15 cellular contexts compared by ENCODE assay signal in genomic region chr10:12949248-12949647, GRCh38. TPM values are rescaled to one million over a fixed set of nuclear protein-coding genes. Genes with fewer than 3 reads are reported as not detected.
A peak's percentile ranks its signal among the peaks of the same experiment; 100 is the strongest.
DNase-seq lines count a peak whose midpoint lies in the region; ATAC-seq, FAIRE-seq and TF ChIP-seq lines count a peak whose summit lies in the region.
"Had no signal": no experiment of that assay in that cellular context is flagged by ENCODE, and none has a peak within 500 bp of the region (broad histone marks: within the 10 kb centered on the region; RNA-seq: fewer than 3 reads in every experiment).

No MANE protein-coding gene starts in this region.

- ATAC-seq in HCT116 (peak; percentile 61; the same call in 1 of the 2 replicates), WTC11 (0 out of 2 replicates have a peak, but pooled peaks have one; percentile 32), PC-3 (no peak), sciatic nerve (no peak)
- ATAC-seq in activated T-helper 17 cell treated with anti-CD3 and anti-CD28 coated beads, Interleukin-2, amount 50 U/mL, for 72 hours (replicated peaks): no peak
- ATAC-seq: body of pancreas; left ventricle myocardium superior; stimulated activated naive CD8-positive, alpha-beta T cell treated with anti-CD3 and anti-CD28 coated beads, Interleukin-15, amount 100 ng/mL, for 72 hours had no signal

- no peaks in the 10 kb centered on the region for H3K9me3 ChIP-seq in BE2C
- 0 out of 4 replicates have a peak, but pooled peaks cover 0 to 6% of the 10 kb centered on the region in 2 experiments for H3K9me3 ChIP-seq in HCT116 (ENCODE audit: control insufficient read depth in 1 of 2, insufficient read depth in 1 of 2, low read depth in 1 of 2, low read length in 2 of 2)
- H3K9me3 ChIP-seq in PC-3 (ENCODE audit: low read length): no peaks in the 10 kb centered on the region
- H3K9me3 ChIP-seq: body of pancreas, HAP-1 had no signal

- H3K27ac Mint-ChIP-seq in WTC11: no peak overlapping the region
- H3K27ac Mint-ChIP-seq in activated T-helper 17 cell treated with anti-CD3 and anti-CD28 coated beads, Interleukin-2, amount 50 U/mL, for 72 hours: no peak overlapping the region
- H3K27ac Mint-ChIP-seq: progenitor cell of endocrine pancreas; stimulated activated naive CD8-positive, alpha-beta T cell treated with anti-CD3 and anti-CD28 coated beads, Interleukin-15, amount 100 ng/mL, for 72 hours had no signal

- RAD21 ChIA-PET in HCT116 (lab: Charles Lee; ENCODE audit: low non-redundant PET in 1 of 2, low total read pairs in 2 of 2, uncharacterized antibody in 2 of 2, unreplicated experiment in 2 of 2): no interaction called here

- no peak overlapping the region for H3K4me3 ChIP-seq in BE2C (ENCODE audit: low read depth, low read length)
- H3K4me3 ChIP-seq in HCT116 (replicated peaks in 1 of 2; ENCODE audit: low read depth in 1 of 2, low read length in 2 of 2): no peak overlapping the region
- H3K4me3 ChIP-seq in PC-3 (ENCODE audit: low read length): no peak overlapping the region
- H3K4me3 ChIP-seq: body of pancreas, HAP-1 had no signal

- H3K27me3 ChIP-seq in BE2C (no peaks in the 10 kb centered on the region), HCT116 (ENCODE audit: insufficient read depth, low read length) (no peaks in the 10 kb centered on the region), PC-3 (ENCODE audit: low read length) (no peaks in the 10 kb centered on the region)
- H3K27me3 ChIP-seq: body of pancreas had no signal

- BruUV-seq in HCT116 (replicated peaks; lab: Mats Ljungman, UMichigan) (no TSS peak), PC-3 (replicated peaks; lab: Mats Ljungman, UMichigan) (no TSS peak)

- DNase-seq in BE2C: peak; percentile 15
- peak; percentile 3 for DNase-seq in HCT116 (ENCODE audit: low read depth, low spot score)
- peak; percentile 36 for DNase-seq in WTC11 (ENCODE audit: low spot score)
- peak; percentile 29 for DNase-seq in iPS-NIHi7 (ENCODE audit: extremely low spot score)
- no peak for DNase-seq in D721Med (ENCODE audit: insufficient read length, low spot score)
- no peak for DNase-seq in PC-3
- DNase-seq in sciatic nerve (ENCODE audit: low spot score): no peak
- DNase-seq: activated naive CD4-positive, alpha-beta T cell treated with Interleukin-2 at 50 U/mL for 16 hours; body of pancreas; left ventricle myocardium superior; stimulated activated naive CD8-positive, alpha-beta T cell treated with anti-CD3 and anti-CD28 coated beads, Interleukin-15, amount 100 ng/mL, for 72 hours had no signal

- H3F3A ChIP-seq in PC-3 (ENCODE audit: low read length, unreplicated experiment): no peaks in the 10 kb centered on the region

- H3K27me3 Mint-ChIP-seq in WTC11 (ENCODE audit: low read depth): peaks cover 10% of the 10 kb centered on the region
- H3K27me3 Mint-ChIP-seq in activated T-helper 17 cell treated with anti-CD3 and anti-CD28 coated beads, Interleukin-2, amount 50 U/mL, for 72 hours: no peaks in the 10 kb centered on the region
- H3K27me3 Mint-ChIP-seq: progenitor cell of endocrine pancreas; stimulated activated naive CD8-positive, alpha-beta T cell treated with anti-CD3 and anti-CD28 coated beads, Interleukin-15, amount 100 ng/mL, for 72 hours had no signal

- H3K9ac ChIP-seq in HCT116 (ENCODE audit: low read length) (no peak overlapping the region), PC-3 (ENCODE audit: low read length) (no peak overlapping the region)

- CTCF ChIA-PET in HCT116 (lab: Charles Lee): no interaction called here
- CTCF ChIA-PET in WTC11 (lab: Charles Lee): interaction anchor here (0.6 to 0.9 kb wide), 2 partner anchors 17 to 125 kb away, joined by 3 read pairs; no protein-coding TSS in a partner anchor
- CTCF ChIA-PET in PC-3 (lab: Charles Lee): no interaction called here

- H3K79me2 ChIP-seq in HCT116 (ENCODE audit: insufficient read depth, low read length) (no peaks in the 10 kb centered on the region), PC-3 (ENCODE audit: low read length) (no peaks in the 10 kb centered on the region)

- FAIRE-seq in D721Med (lab: Jason Lieb, UNC): no peak
- FAIRE-seq: RCC 7860 had no signal

- H3K36me3 ChIP-seq in BE2C (no peaks in the 10 kb centered on the region), HCT116 (ENCODE audit: control insufficient read depth in 1 of 2, insufficient read depth in 2 of 2, low read length in 2 of 2) (no peaks in the 10 kb centered on the region; a peak in 1 of 4 replicates), PC-3 (ENCODE audit: low read depth, low read length) (no peaks in the 10 kb centered on the region)
- H3K36me3 ChIP-seq: HAP-1 had no signal

- no peak overlapping the region for H3K27ac ChIP-seq in HCT116 (ENCODE audit: low read depth, low read length)
- no peak overlapping the region for H3K27ac ChIP-seq in PC-3 (ENCODE audit: low read length)
- H3K27ac ChIP-seq: body of pancreas had no signal

- H3K4me1 ChIP-seq in BE2C (no peaks in the 10 kb centered on the region), HCT116 (ENCODE audit: control insufficient read depth in 1 of 2, insufficient read depth in 2 of 2, low read length in 2 of 2) (no peaks in the 10 kb centered on the region), PC-3 (ENCODE audit: insufficient read depth, low read length) (no peaks in the 10 kb centered on the region)
- H3K4me1 ChIP-seq: body of pancreas, HAP-1 had no signal

- H2AFZ ChIP-seq in HCT116 (ENCODE audit: low read depth, low read length, poor library complexity, severe bottlenecking) (no peak overlapping the region), PC-3 (ENCODE audit: low read length) (no peak overlapping the region)

- TF ChIP-seq POLR2A in HCT116 (IDR thresholded peaks at IDR 0.05; ENCODE audit: borderline replicate concordance, extremely low read depth, insufficient read depth, insufficient read length): no peak

- TF ChIP-seq RAD21 in HCT116 (IDR thresholded peaks at IDR 0.05; ENCODE audit: low read depth): no peak; the same call in 1 of the 2 replicates

- H3K36me3 Mint-ChIP-seq in WTC11: peaks cover 27% of the 10 kb centered on the region
- H3K36me3 Mint-ChIP-seq in activated T-helper 17 cell treated with anti-CD3 and anti-CD28 coated beads, Interleukin-2, amount 50 U/mL, for 72 hours (ENCODE audit: low read depth): no peaks in the 10 kb centered on the region

- peaks cover 36% of the 10 kb centered on the region for H3K9me3 Mint-ChIP-seq in WTC11
- peaks cover 6% of the 10 kb centered on the region for H3K9me3 Mint-ChIP-seq in activated T-helper 17 cell treated with anti-CD3 and anti-CD28 coated beads, Interleukin-2, amount 50 U/mL, for 72 hours

- no peaks in the 10 kb centered on the region for H4K20me1 ChIP-seq in HCT116 (ENCODE audit: insufficient read depth)
- H4K20me1 ChIP-seq in PC-3 (ENCODE audit: low read length): no peaks in the 10 kb centered on the region

- peak; percentile 46 for TF ChIP-seq CTCF in BE2C (IDR thresholded peaks at IDR 0.05; ENCODE audit: low read depth, low read length)
- peak; percentile 5 to 53 (median 52); a peak in 4 of 6 replicates for TF ChIP-seq CTCF in HCT116 (IDR thresholded peaks at IDR 0.05 in 2 of 3, conservative IDR thresholded peaks at IDR 0.05 in 1 of 3; ENCODE audit: borderline replicate concordance in 1 of 3, insufficient read depth in 1 of 3, low read depth in 2 of 3, low read length in 2 of 3)
- TF ChIP-seq CTCF in WTC11 (IDR thresholded peaks at IDR 0.05): no peak
- TF ChIP-seq CTCF in D721Med (IDR thresholded peaks at IDR 0.05; ENCODE audit: insufficient read depth, missing control alignments): no peak
- TF ChIP-seq CTCF in PC-3 (conservative IDR thresholded peaks at IDR 0.05; ENCODE audit: low read depth, low read length): no peak; the same call in 1 of the 2 replicates

- intact Hi-C loops in HCT116 (cut with micrococcal nuclease): no loop called here
- intact Hi-C loops in PC-3 (cut with micrococcal nuclease): no loop called here
- intact Hi-C loops in sciatic nerve (cut with DNase I): no loop called here

- H3K4me2 ChIP-seq in HCT116 (ENCODE audit: low read length): no peak overlapping the region
- no peak overlapping the region for H3K4me2 ChIP-seq in PC-3 (ENCODE audit: low read length)

- H3K4me1 Mint-ChIP-seq in WTC11: 0 out of 2 replicates have a peak, but pooled peaks cover 4% of the 10 kb centered on the region
- no peaks in the 10 kb centered on the region for H3K4me1 Mint-ChIP-seq in activated T-helper 17 cell treated with anti-CD3 and anti-CD28 coated beads, Interleukin-2, amount 50 U/mL, for 72 hours
- H3K4me1 Mint-ChIP-seq: stimulated activated naive CD8-positive, alpha-beta T cell treated with anti-CD3 and anti-CD28 coated beads, Interleukin-15, amount 100 ng/mL, for 72 hours had no signal

- POLR2A ChIA-PET in HCT116 (lab: Charles Lee) (no interaction called here), WTC11 (lab: Charles Lee) (no interaction called here), PC-3 (lab: Charles Lee; ENCODE audit: unreplicated experiment) (no interaction called here)

- no peak overlapping the region for H3K4me3 Mint-ChIP-seq in WTC11
- no peak overlapping the region for H3K4me3 Mint-ChIP-seq in activated T-helper 17 cell treated with anti-CD3 and anti-CD28 coated beads, Interleukin-2, amount 50 U/mL, for 72 hours
- H3K4me3 Mint-ChIP-seq: stimulated activated naive CD8-positive, alpha-beta T cell treated with anti-CD3 and anti-CD28 coated beads, Interleukin-15, amount 100 ng/mL, for 72 hours had no signal

- H3K9me2 ChIP-seq in HCT116 (ENCODE audit: insufficient read depth) (no peaks in the 10 kb centered on the region), PC-3 (replicated peaks; ENCODE audit: low read length) (no peaks in the 10 kb centered on the region)

TF ChIP-seq in HCT116, 20 proteins besides CTCF, POLR2A, EP300 and RAD21:
- no peak for TF ChIP-seq ELF1 (IDR thresholded peaks at IDR 0.05; ENCODE audit: borderline replicate concordance, low read depth)
- TF ChIP-seq YY1 (IDR thresholded peaks at IDR 0.05; ENCODE audit: extremely low read depth, insufficient replicate concordance, low read depth, low read length): peak; percentile 62
- TF ChIP-seq TCF7L2 (IDR thresholded peaks at IDR 0.05; ENCODE audit: borderline replicate concordance, extremely low read depth, insufficient read depth, insufficient read length): no peak
- no peak for TF ChIP-seq EZH2 (IDR thresholded peaks at IDR 0.05)

TF ChIP-seq in WTC11, 78 proteins besides CTCF, POLR2A, EP300 and RAD21 (continues in another document):
- TF ChIP-seq MLX (CRISPR knock-in tag; IDR thresholded peaks at IDR 0.05) (no peak), NFATC4 (CRISPR knock-in tag; IDR thresholded peaks at IDR 0.05) (no peak), FOXP1 (CRISPR knock-in tag; IDR thresholded peaks at IDR 0.05; ENCODE audit: borderline replicate concordance) (no peak)

RNA-seq across cellular contexts. Expression of gene CCDC3, which starts 52.3 kb away (rescaled TPM):
- polyA plus RNA-seq in BE2C (2012; ENCODE audit: insufficient read depth, insufficient read length, low read depth): 0.14 TPM
- total RNA-seq in HCT116 (2021; ENCODE audit: unreplicated experiment) (10.5 TPM), WTC11 (2021) (2.1 to 3.5 TPM (median 2.7 TPM) in 3 replicates), PC-3 (2014; rRNA removed) (not detected in 2 replicates), sciatic nerve (114 TPM)
- 4.6 and 6.3 TPM in 2 replicates for polyA plus RNA-seq in HCT116 (2012)
- total RNA-seq in activated T-helper 17 cell treated with anti-CD3 and anti-CD28 coated beads, Interleukin-2, amount 50 U/mL, for 72 hours: 1 to 10 TPM in 1 of 2 donors, under 1 TPM in 1; 0.26 to 2.5 TPM

Comparison
In these comparisons a context has a peak if more than half of its experiments do, and no peak if none do; other contexts are left out.
1. DNase-seq: peak in BE2C (single experiment), HCT116 (single experiment), WTC11 (single experiment) and iPS-NIHi7 (single experiment); none in D721Med (single experiment), PC-3 (single experiment) and sciatic nerve (single experiment).
2. CTCF ChIP-seq: peak in BE2C (single experiment) and HCT116 (3 of 3); none in WTC11 (single experiment), D721Med (single experiment) and PC-3 (single experiment).
3. ATAC-seq: peak in HCT116 (single experiment) and WTC11 (single experiment); none in PC-3 (single experiment), sciatic nerve (single experiment) and activated T-helper 17 cell treated with anti-CD3 and anti-CD28 coated beads, Interleukin-2, amount 50 U/mL, for 72 hours (single experiment).
4. RNA of gene CCDC3, which starts 52.3 kb away (total RNA-seq): 114 TPM in sciatic nerve (single experiment); 10.5 TPM in HCT116 (single experiment), 2.1 to 3.5 TPM in WTC11, 0.26 to 2.5 TPM in activated T-helper 17 cell treated with anti-CD3 and anti-CD28 coated beads, Interleukin-2, amount 50 U/mL, for 72 hours and not detected in PC-3; every median in the first group is over 10 times any median in the second.